Comparison of ENCODE assay signal across 9 cellular contexts in the genomic region with DNA sequence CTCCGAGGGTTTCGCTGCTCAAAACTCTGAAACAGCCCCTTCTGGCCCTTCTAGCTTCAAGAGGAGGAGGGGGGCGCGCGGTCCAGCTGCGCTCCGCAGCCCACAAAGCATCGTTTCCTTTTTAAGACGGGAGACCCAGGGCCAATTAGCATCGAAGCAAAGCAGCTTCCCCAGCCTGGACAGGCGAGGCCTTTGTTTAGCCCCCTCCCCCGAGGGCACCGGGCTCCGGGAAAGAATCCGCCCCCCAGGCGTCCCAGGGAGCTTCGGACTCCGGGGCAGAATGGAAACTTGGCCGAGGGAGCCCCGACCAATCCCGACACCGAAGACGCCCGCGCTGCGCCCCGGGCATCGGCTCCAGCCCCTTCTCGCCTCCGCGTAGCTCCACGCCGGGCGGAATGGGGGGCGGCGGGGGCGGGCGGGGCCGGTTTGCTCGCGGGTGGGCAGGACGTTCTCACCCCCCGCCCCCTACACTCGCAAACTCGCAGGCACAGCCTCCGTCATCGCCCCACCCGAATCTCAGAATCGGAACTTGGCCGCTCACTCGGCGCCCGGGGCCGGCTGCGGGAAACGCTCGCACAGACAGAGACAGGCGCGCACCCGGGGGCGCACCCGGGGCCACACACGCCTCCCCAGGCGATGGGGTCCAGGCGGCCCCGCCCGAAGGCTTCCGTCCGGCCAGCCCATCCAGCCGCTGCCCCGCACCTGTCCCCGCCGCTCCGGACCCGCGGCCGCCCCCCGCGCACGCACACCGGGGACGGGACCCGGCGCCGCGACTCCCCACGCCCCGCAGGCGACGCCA. TPM values are rescaled to one million over a fixed set of nuclear protein-coding genes. Genes with fewer than 3 reads are reported as not detected.
A peak's percentile ranks its signal among the peaks of the same experiment; 100 is the strongest.
DNase-seq lines count a peak whose midpoint lies in the region; ATAC-seq and TF ChIP-seq lines count a peak whose summit lies in the region.
"Had no signal": no experiment of that assay in that cellular context is flagged by ENCODE, and none has a peak within 500 bp of the region (broad histone marks: within the 10 kb centered on the region; RNA-seq: fewer than 3 reads in every experiment).

No MANE protein-coding gene starts in this region.

- DNase-seq in heart left ventricle (peak in 1 of 5 donors; percentile 58), Right ventricle myocardium superior (no peak), upper lobe of left lung (peak in 1 of 2 donors; percentile 79), gastrocnemius medialis (no peak), cerebellar nuclear complex (lab: John Stamatoyannopoulos, UW) (no peak)
- DNase-seq: stimulated activated naive CD8-positive, alpha-beta T cell treated with anti-CD3 and anti-CD28 coated beads, Interleukin-15, Interleukin-2, amounts not matched to agents 100 U/mL and 50 U/mL, for 24 hours had no signal

- H3K9me3 ChIP-seq in heart left ventricle (no peaks in the 10 kb centered on the region), iPS-18c (ENCODE audit: control insufficient read depth, insufficient read depth, low read length) (peaks cover 3% of the 10 kb centered on the region), upper lobe of left lung (no peaks in the 10 kb centered on the region), gastrocnemius medialis (no peaks in the 10 kb centered on the region)

- peak in 1 of 4 donors; percentile 29 for ATAC-seq in heart left ventricle
- no peak for ATAC-seq in Right ventricle myocardium superior (ENCODE audit: poor library complexity)
- peak in 1 of 2 donors; percentile 21 for ATAC-seq in upper lobe of left lung (ENCODE audit: low FRiP score in 2 of 2)
- no peak for ATAC-seq in gastrocnemius medialis
- ATAC-seq: natural killer cell treated with Interleukin-12 subunit alpha and Interleukin-12 subunit beta and Interleukin-15 and Interleukin-18, amount 100 ng/mL, for 72 hours; stimulated activated naive CD8-positive, alpha-beta T cell treated with anti-CD3 and anti-CD28 coated beads, Interleukin-15, Interleukin-2, amounts not matched to agents 100 U/mL and 50 U/mL, for 24 hours had no signal

- no peak for TF ChIP-seq EP300 in upper lobe of left lung (IDR thresholded peaks at IDR 0.05)

- TF ChIP-seq CTCF in heart left ventricle (IDR thresholded peaks at IDR 0.05) = no peak
- TF ChIP-seq CTCF in upper lobe of left lung (IDR thresholded peaks at IDR 0.05) = no peak
- no peak for TF ChIP-seq CTCF in gastrocnemius medialis (IDR thresholded peaks at IDR 0.05 in 4 of 5, conservative IDR thresholded peaks at IDR 0.05 in 1 of 5)

- peak overlapping the region; percentile 7 to 48 (median 34) for H3K4me3 ChIP-seq in heart left ventricle
- H3K4me3 ChIP-seq in iPS-18c (ENCODE audit: insufficient read depth, low read depth, low read length) = peak overlapping the region; percentile 62
- H3K4me3 ChIP-seq in upper lobe of left lung = peak overlapping the region in 3 of 4 donors; percentile 11 to 42 (median 36)
- peak overlapping the region in 2 of 4 donors; percentile 21 to 27 for H3K4me3 ChIP-seq in gastrocnemius medialis

- H3K27me3 ChIP-seq in heart left ventricle (peaks cover 32 to 78% (median 59%) of the 10 kb centered on the region in 9 donors), upper lobe of left lung (peaks cover 1 to 35% (median 19%) of the 10 kb centered on the region in 4 donors), gastrocnemius medialis (peaks cover 36 to 56% (median 53%) of the 10 kb centered on the region in 3 donors)

- H3K4me1 ChIP-seq in heart left ventricle = peaks cover 0 to 21% (median 4%) of the 10 kb centered on the region in 12 donors
- H3K4me1 ChIP-seq in upper lobe of left lung = peaks cover 13 to 22% (median 15%) of the 10 kb centered on the region in 4 donors
- no peaks in the 10 kb centered on the region for H3K4me1 ChIP-seq in gastrocnemius medialis

- H3K36me3 ChIP-seq in heart left ventricle (no peaks in the 10 kb centered on the region), upper lobe of left lung (no peaks in the 10 kb centered on the region), gastrocnemius medialis (no peaks in the 10 kb centered on the region)

- WGBS in heart left ventricle, 4 donors = 0 to 2% (median 1%) methylated on average over 8 to 90 of the region's 90 CpGs
- WGBS in upper lobe of left lung, 2 donors = 0 to 1% methylated on average over 25 to 27 of the region's 90 CpGs

- intact Hi-C loops in heart left ventricle (cut with DNase I) = loop anchor here in 1 of 10 donors (5.0 kb wide), 1 partner anchor 196 kb away; no protein-coding TSS in a partner anchor
- intact Hi-C loops in Right ventricle myocardium superior (cut with DNase I) = no loop called here
- intact Hi-C loops in gastrocnemius medialis (cut with DNase I; ENCODE audit: low total_unique reads) = no loop called here

- in situ Hi-C loops in gastrocnemius medialis (cut with MboI; ENCODE audit: low sequenced_read_pairs in 4 of 4) = no loop called here

- TF ChIP-seq POLR2A in heart left ventricle (IDR thresholded peaks at IDR 0.05) (no peak), upper lobe of left lung (IDR thresholded peaks at IDR 0.05) (no peak), gastrocnemius medialis (IDR thresholded peaks at IDR 0.05) (no peak)

- no peak overlapping the region for H3K27ac ChIP-seq in heart left ventricle
- H3K27ac ChIP-seq in upper lobe of left lung = no peak overlapping the region
- no peak overlapping the region for H3K27ac ChIP-seq in gastrocnemius medialis

RNA-seq across cellular contexts. Expression of a gene that starts 0.6 kb away (rescaled TPM):
- not detected for total RNA-seq in heart left ventricle
- not detected for polyA plus RNA-seq in heart left ventricle
- not detected for total RNA-seq in Right ventricle myocardium superior
- under 1 TPM in 1 of 6 donors, not detected in 5; 0.17 TPM for total RNA-seq in upper lobe of left lung
- not detected for total RNA-seq in gastrocnemius medialis
- total RNA-seq: natural killer cell treated with Interleukin-12 subunit alpha and Interleukin-12 subunit beta and Interleukin-15 and Interleukin-18, amount 100 ng/mL, for 72 hours had no signal
- polyA plus RNA-seq: CD14-positive monocyte had no signal

RNA-seq across cellular contexts. Expression of a gene that starts 17.9 kb away (rescaled TPM):
- total RNA-seq in heart left ventricle (1 to 10 TPM in 2 of 9 donors, under 1 TPM in 4, not detected in 3; 0.20 to 5.6 (median 0.50) TPM), Right ventricle myocardium superior (0.22 TPM), upper lobe of left lung (10 to 100 TPM in 1 of 6 donors, 1 to 10 TPM in 3, not detected in 2; 1.3 to 15.0 (median 2.8) TPM), gastrocnemius medialis (not detected)
- polyA plus RNA-seq in heart left ventricle = not detected
- total RNA-seq: natural killer cell treated with Interleukin-12 subunit alpha and Interleukin-12 subunit beta and Interleukin-15 and Interleukin-18, amount 100 ng/mL, for 72 hours had no signal
- polyA plus RNA-seq: CD14-positive monocyte had no signal

RNA-seq across cellular contexts. Expression of a gene that starts 19.0 kb away (rescaled TPM):
- total RNA-seq in heart left ventricle = 10 to 100 TPM; 14.3 to 51.6 (median 29.2) TPM
- 10 to 100 TPM; 41.8 to 43.8 TPM for polyA plus RNA-seq in heart left ventricle
- total RNA-seq in Right ventricle myocardium superior = 25.3 TPM
- 100 to 1,000 TPM in 2 of 6 donors, 10 to 100 TPM in 4; 39.8 to 169 (median 84.7) TPM for total RNA-seq in upper lobe of left lung
- total RNA-seq in gastrocnemius medialis = 10 to 100 TPM; 15.2 to 24.4 (median 18.0) TPM

RNA-seq across cellular contexts. Expression of a gene that starts 37.7 kb away (rescaled TPM):
- total RNA-seq in heart left ventricle (10 to 100 TPM; 21.4 to 38.2 (median 22.6) TPM), Right ventricle myocardium superior (21.1 TPM), upper lobe of left lung (10 to 100 TPM; 29.3 to 42.1 (median 31.6) TPM), gastrocnemius medialis (10 to 100 TPM; 37.1 to 45.7 (median 40.4) TPM)
- polyA plus RNA-seq in heart left ventricle = 10 to 100 TPM; 14.7 to 20.2 TPM

RNA-seq across cellular contexts. Expression of a gene that starts 39.3 kb away (rescaled TPM):
- total RNA-seq in heart left ventricle (not detected), Right ventricle myocardium superior (not detected), upper lobe of left lung (under 1 TPM in 1 of 6 donors, not detected in 5; 0.03 TPM), gastrocnemius medialis (under 1 TPM in 1 of 4 donors, not detected in 3; 0.23 TPM)
- polyA plus RNA-seq in heart left ventricle = not detected
- total RNA-seq: natural killer cell treated with Interleukin-12 subunit alpha and Interleukin-12 subunit beta and Interleukin-15 and Interleukin-18, amount 100 ng/mL, for 72 hours had no signal
- polyA plus RNA-seq: CD14-positive monocyte had no signal
